26 cellular contexts compared by ENCODE assay signal in genomic region chr2:240240017-240240416, GRCh38.
DNase-seq lines count a peak whose midpoint lies in the region; ATAC-seq, FAIRE-seq and TF ChIP-seq lines count a peak whose summit lies in the region.
"Had no signal": no experiment of that assay in that cellular context is flagged by ENCODE, and none has a peak within 500 bp of the region (broad histone marks: within the 10 kb centered on the region; RNA-seq: fewer than 3 reads in every experiment).

No MANE protein-coding gene starts in this region.

- H3K36me3 ChIP-seq in neuronal stem cell (replicated peaks in 1 of 2; ENCODE audit: control insufficient read depth in 2 of 2, insufficient read depth in 2 of 2, low read length in 2 of 2) (no peaks in the 10 kb centered on the region), GM23248 (ENCODE audit: low read depth) (no peaks in the 10 kb centered on the region), kidney (ENCODE audit: control insufficient read depth in 1 of 2, insufficient read depth in 2 of 2, low read length in 2 of 2) (no peaks in the 10 kb centered on the region)
- H3K36me3 ChIP-seq: BE2C, HAP-1 had no signal

- no peak overlapping the region for H3K18ac ChIP-seq in neuronal stem cell (ENCODE audit: low read length)

- H2BK120ac ChIP-seq in neuronal stem cell (ENCODE audit: low read depth, low read length), result no peak overlapping the region

- ATAC-seq in right cardiac atrium (no peak), GM18520 (IDR thresholded peaks at IDR 0.05; ENCODE audit: unreplicated experiment) (no peak), GM21390 (IDR thresholded peaks at IDR 0.05; ENCODE audit: unreplicated experiment) (no peak)
- ATAC-seq: PC-3, Right ventricle myocardium inferior had no signal

- intact Hi-C loops in cardiac septum (cut with DNase I) (no loop called here), right cardiac atrium (cut with DNase I) (no loop called here), kidney (cut with DNase I) (no loop called here)

- no peaks in the 10 kb centered on the region for H3K9me3 ChIP-seq in right cardiac atrium (ENCODE audit: control insufficient read depth, low read length)
- H3K9me3 ChIP-seq in neuronal stem cell (replicated peaks in 1 of 2; ENCODE audit: control insufficient read depth in 2 of 2, insufficient read depth in 1 of 2, low read depth in 1 of 2, low read length in 2 of 2), result peaks cover 0 to 2% of the 10 kb centered on the region in 2 donors
- no peaks in the 10 kb centered on the region for H3K9me3 ChIP-seq in GM23248 (ENCODE audit: low read depth)
- no peaks in the 10 kb centered on the region for H3K9me3 ChIP-seq in kidney (ENCODE audit: control insufficient read depth in 1 of 2, low read length in 2 of 2)
- H3K9me3 ChIP-seq: BE2C, HAP-1 had no signal

- no peak overlapping the region for H2BK15ac ChIP-seq in neuronal stem cell (ENCODE audit: low read length)

- peaks cover 13% of the 10 kb centered on the region for H3F3A ChIP-seq in GM23248 (ENCODE audit: insufficient read depth)

- H4K8ac ChIP-seq in neuronal stem cell (ENCODE audit: low read depth, low read length), result no peak overlapping the region

- no peak for TF ChIP-seq CTCF in kidney (IDR thresholded peaks at IDR 0.05; ENCODE audit: borderline replicate concordance, extremely low read depth, insufficient read depth)

- H4K20me1 ChIP-seq in GM23248 (ENCODE audit: insufficient read depth), result no peaks in the 10 kb centered on the region

- WGBS in right cardiac atrium, result 90% methylated on average over 1 of the region's 1 CpG
- no CpG with 5 or more reads among the region's 1 CpG for WGBS in neuronal stem cell (ENCODE audit: extremely low coverage in 2 of 2, insufficient read length in 2 of 2, insufficient replicate concordance in 1 of 2), 2 donors
- 82 to 94% methylated on average over 1 of the region's 1 CpG for whole genome bisulfite sequencing in GM23248 (ENCODE audit: low coverage in 1 of 2, low lambda C conversion rate in 2 of 2, missing lambda C conversion rate in 2 of 2), 2 experiments

- in situ Hi-C loops in GM23248 (cut with MboI), result no loop called here

- DNase-seq in cardiac septum (ENCODE audit: low spot score), result peak; percentile 35
- DNase-seq in right cardiac atrium, result no peak
- DNase-seq in islet precursor cell, result peak; percentile 35
- DNase-seq in neuronal stem cell (ENCODE audit: low spot score), result no peak
- no peak for DNase-seq in GM23248
- DNase-seq in kidney, result no peak
- DNase-seq: 8988T; ACHN; BE2C; CD4-positive, CD25-positive, alpha-beta regulatory T cell; DMS153; GOT3; HFFc6; MM.1S; NCI-H2029 treated with DMSO at 0.1 percent for 48 hours; NCI-H446 treated with DMSO at 0.1 percent for 48 hours; NCI-H526; NCI-H82; NK-92 treated with Interleukin-12 subunit alpha and Interleukin-12 subunit beta, amount 100 ng/mL, for 24 hours; PC-3 had no signal

- H3K14ac ChIP-seq in neuronal stem cell (ENCODE audit: low read length), result peak overlapping the region; percentile 72

- no peak overlapping the region for H2AK5ac ChIP-seq in neuronal stem cell (ENCODE audit: low read depth, low read length)

- no peak overlapping the region for H4K91ac ChIP-seq in neuronal stem cell (ENCODE audit: low read depth, low read length, poor library complexity)

- H3K27ac ChIP-seq in right cardiac atrium (ENCODE audit: low read length), result no peak overlapping the region
- no peak overlapping the region for H3K27ac ChIP-seq in neuronal stem cell (replicated peaks; ENCODE audit: low read length)
- H3K27ac ChIP-seq in GM23248, result no peak overlapping the region
- H3K27ac ChIP-seq in kidney (ENCODE audit: low read depth in 2 of 2, low read length in 2 of 2), result no peak overlapping the region
- H3K27ac ChIP-seq: KMS-11 had no signal

- no peak overlapping the region for H2BK5ac ChIP-seq in neuronal stem cell (ENCODE audit: low read length)

- H3K9me2 ChIP-seq in GM23248 (ENCODE audit: insufficient read depth), result no peaks in the 10 kb centered on the region

- no peak overlapping the region for H3K4me3 ChIP-seq in right cardiac atrium (ENCODE audit: low read length)
- H3K4me3 ChIP-seq in neuronal stem cell (ENCODE audit: low read length in 2 of 2), result no peak overlapping the region
- H3K4me3 ChIP-seq in GM23248, result no peak overlapping the region
- H3K4me3 ChIP-seq in kidney (ENCODE audit: low read length in 2 of 2), result no peak overlapping the region
- H3K4me3 ChIP-seq: HAP-1 had no signal

- H3K4me1 ChIP-seq in right cardiac atrium (ENCODE audit: control insufficient read depth, insufficient read depth, low read length), result peaks cover 3% of the 10 kb centered on the region
- H3K4me1 ChIP-seq in neuronal stem cell (ENCODE audit: control insufficient read depth in 2 of 2, insufficient read depth in 1 of 2, low read depth in 1 of 2, low read length in 2 of 2), result peaks cover 8 to 11% of the 10 kb centered on the region in 2 donors
- H3K4me1 ChIP-seq in GM23248 (ENCODE audit: insufficient read depth), result peaks cover 8% of the 10 kb centered on the region
- peaks cover 0 to 5% of the 10 kb centered on the region in 2 donors for H3K4me1 ChIP-seq in kidney (ENCODE audit: control insufficient read depth in 1 of 2, insufficient read depth in 1 of 2, low read depth in 1 of 2, low read length in 2 of 2)
- H3K4me1 ChIP-seq: HAP-1 had no signal

- H3K9ac ChIP-seq in neuronal stem cell (ENCODE audit: low read depth, low read length, poor library complexity) (no peak overlapping the region), GM23248 (no peak overlapping the region), kidney (ENCODE audit: low read length in 2 of 2) (no peak overlapping the region)
- H3K9ac ChIP-seq: KMS-11 had no signal

- H3K23ac ChIP-seq in neuronal stem cell (ENCODE audit: low read depth, low read length, poor library complexity), result no peak overlapping the region

- no peak for FAIRE-seq in kidney (lab: Jason Lieb, UNC)
- FAIRE-seq: GM18507 had no signal

- no peaks in the 10 kb centered on the region for H3K79me2 ChIP-seq in GM23248 (ENCODE audit: insufficient read depth)

- no peak overlapping the region for H2BK12ac ChIP-seq in neuronal stem cell (ENCODE audit: low read length)

- no peak overlapping the region for H3K4me2 ChIP-seq in neuronal stem cell (ENCODE audit: insufficient read depth, low read length, poor library complexity, severe bottlenecking)
- no peak overlapping the region for H3K4me2 ChIP-seq in GM23248 (ENCODE audit: unreplicated experiment)
- H3K4me2 ChIP-seq: KMS-11 had no signal

- no peak overlapping the region for H3K4ac ChIP-seq in neuronal stem cell (ENCODE audit: low read length)

- no peak overlapping the region for H2AFZ ChIP-seq in neuronal stem cell (ENCODE audit: low read length)
- H2AFZ ChIP-seq in GM23248, result no peak overlapping the region

- H3K27me3 ChIP-seq in right cardiac atrium (ENCODE audit: control insufficient read depth, insufficient read depth) (no peaks in the 10 kb centered on the region), neuronal stem cell (ENCODE audit: control insufficient read depth in 3 of 3, insufficient read depth in 3 of 3, low read depth in 1 of 3, low read length in 3 of 3) (peaks cover 0 to 4% (median 2%) of the 10 kb centered on the region in 3 experiments), GM23248 (replicated peaks; ENCODE audit: insufficient read depth) (peaks cover 16% of the 10 kb centered on the region; the same call in 1 of the 2 replicates)
- H3K27me3 ChIP-seq: BE2C had no signal

- H3K79me1 ChIP-seq in neuronal stem cell (ENCODE audit: low read depth, low read length), result no peaks in the 10 kb centered on the region

Comparison
In these comparisons a context has a peak if more than half of its experiments do, and no peak if none do; other contexts are left out.
1. DNase-seq: peak in cardiac septum (single experiment) and islet precursor cell (single experiment); none in right cardiac atrium (0 of 3), neuronal stem cell (single experiment), GM23248 (single experiment) and kidney (single experiment).